In the genomic region with DNA sequence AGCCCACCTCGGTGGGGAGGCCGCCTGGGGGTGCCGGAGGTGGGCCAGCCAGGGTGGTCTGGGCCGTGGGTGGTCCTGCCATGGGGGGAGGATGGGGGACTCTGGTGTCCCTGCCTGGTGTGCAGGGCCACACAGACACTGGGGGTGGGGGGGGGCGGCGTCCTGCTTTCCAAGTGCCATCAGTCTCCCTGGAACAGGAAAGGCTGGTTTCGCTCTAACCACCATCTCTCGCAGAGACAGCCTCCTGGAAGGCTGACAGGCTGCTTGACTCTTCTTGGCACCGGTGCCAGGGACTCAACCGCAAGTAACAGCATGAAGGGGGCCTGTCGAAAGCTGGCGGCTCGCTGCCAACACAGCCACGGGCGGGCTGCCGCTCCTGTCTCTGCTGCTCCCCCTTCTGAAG, we compare ENCODE assay signal across 1 cellular context.
TF ChIP-seq lines count a peak whose summit lies in the region.

No MANE protein-coding gene starts in this region.

TF ChIP-seq in IMR-90, 13 proteins besides CTCF, POLR2A, EP300 and RAD21 (continued from another document):
- no peak for TF ChIP-seq USF2 (IDR thresholded peaks at IDR 0.05; ENCODE audit: low read depth, low read length)
- no peak for TF ChIP-seq BHLHE40 (IDR thresholded peaks at IDR 0.05; ENCODE audit: low read depth, low read length)
- TF ChIP-seq, protein P1, sequence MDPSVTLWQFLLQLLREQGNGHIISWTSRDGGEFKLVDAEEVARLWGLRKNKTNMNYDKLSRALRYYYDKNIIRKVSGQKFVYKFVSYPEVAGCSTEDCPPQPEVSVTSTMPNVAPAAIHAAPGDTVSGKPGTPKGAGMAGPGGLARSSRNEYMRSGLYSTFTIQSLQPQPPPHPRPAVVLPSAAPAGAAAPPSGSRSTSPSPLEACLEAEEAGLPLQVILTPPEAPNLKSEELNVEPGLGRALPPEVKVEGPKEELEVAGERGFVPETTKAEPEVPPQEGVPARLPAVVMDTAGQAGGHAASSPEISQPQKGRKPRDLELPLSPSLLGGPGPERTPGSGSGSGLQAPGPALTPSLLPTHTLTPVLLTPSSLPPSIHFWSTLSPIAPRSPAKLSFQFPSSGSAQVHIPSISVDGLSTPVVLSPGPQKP (IDR thresholded peaks at IDR 0.05; ENCODE audit: borderline replicate concordance, low read depth, low read length) = no peak
- TF ChIP-seq CEBPB (IDR thresholded peaks at IDR 0.05; ENCODE audit: low read depth, low read length) = no peak
- TF ChIP-seq RFX5 (IDR thresholded peaks at IDR 0.05; ENCODE audit: low read depth, low read length) = no peak
- TF ChIP-seq MXI1 (IDR thresholded peaks at IDR 0.05; ENCODE audit: borderline replicate concordance, low read depth, low read length) = no peak
- TF ChIP-seq NFE2L2 (IDR thresholded peaks at IDR 0.05; ENCODE audit: low read depth, low read length) = no peak
